Comparison of ENCODE assay signal across 25 cellular contexts in the genomic region with DNA sequence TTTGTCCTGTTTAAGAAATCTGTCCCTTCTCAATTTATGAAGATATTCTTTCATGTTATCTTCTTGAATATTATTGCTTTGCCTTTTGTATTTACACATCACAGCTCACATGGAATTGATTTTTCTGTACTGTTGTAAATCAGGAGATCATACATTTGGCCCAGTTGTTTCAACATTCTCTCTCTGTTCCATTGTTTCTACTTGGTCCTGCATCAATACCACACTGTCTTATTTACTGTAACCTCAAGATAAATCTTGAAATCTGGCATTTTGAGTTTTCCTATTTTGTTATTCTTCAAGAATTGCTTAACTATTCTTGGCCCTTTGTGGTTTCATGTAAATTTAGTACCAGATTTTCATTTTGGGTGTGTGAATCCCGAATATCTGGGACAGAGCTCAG.
"Had no signal": no experiment of that assay in that cellular context is flagged by ENCODE, and none has a peak within 500 bp of the region (broad histone marks: within the 10 kb centered on the region; RNA-seq: fewer than 3 reads in every experiment).

No MANE protein-coding gene starts in this region.

- H3K27ac ChIP-seq: colonic mucosa, dorsolateral prefrontal cortex, esophagus muscularis mucosa, ovary, psoas muscle, right atrium auricular region, tibial artery, VCaP had no signal

- H3K9me3 ChIP-seq: colonic mucosa, esophagus muscularis mucosa, ovary, psoas muscle, right atrium auricular region, tibial artery had no signal

- H3K4me3 ChIP-seq: colonic mucosa, dorsolateral prefrontal cortex, esophagus muscularis mucosa, lung, ovary, psoas muscle, right atrium auricular region, tibial artery had no signal

- ATAC-seq: activated CD4-positive, CD25-positive, alpha-beta regulatory T cell treated with anti-CD3 and anti-CD28 coated beads, Interleukin-2, amount 50 U/mL, for 24 hours; activated CD8-positive, alpha-beta memory T cell treated with anti-CD3 and anti-CD28 coated beads, Interleukin-2, amount 10 ng/mL, durations not matched to agents 7 days and 5 days; activated CD8-positive, alpha-beta T cell treated with anti-CD3 and anti-CD28 coated beads for 36 hours; activated naive CD8-positive, alpha-beta T cell treated with anti-CD3 and anti-CD28 coated beads, Interleukin-2, amount 50 U/mL, for 24 hours; effector memory CD8-positive, alpha-beta T cell; natural killer cell; psoas muscle; stimulated activated naive CD8-positive, alpha-beta T cell treated with anti-CD3 and anti-CD28 coated beads, Interleukin-15, Interleukin-2, amounts not matched to agents 100 U/mL and 50 U/mL, for 24 hours; T-cell had no signal

- H3K4me1 ChIP-seq: colonic mucosa, psoas muscle, right atrium auricular region had no signal

- H3K36me3 ChIP-seq: colonic mucosa, esophagus muscularis mucosa, ovary, right atrium auricular region, tibial artery had no signal

- DNase-seq: activated CD4-positive, alpha-beta T cell treated with anti-CD3 and anti-CD28 coated beads, Interleukin-2, amount 10 ng/mL, durations not matched to agents 7 days and 5 days; activated CD8-positive, alpha-beta memory T cell treated with anti-CD3 and anti-CD28 coated beads, Interleukin-2, amount 10 ng/mL, durations not matched to agents 7 days and 5 days; activated CD8-positive, alpha-beta T cell treated with anti-CD3 and anti-CD28 coated beads for 36 hours; activated gamma-delta T cell; activated naive CD4-positive, alpha-beta T cell treated with anti-CD3 and anti-CD28 coated beads, Interleukin-2, amount 50 U/mL, for 16 hours; activated naive CD8-positive, alpha-beta T cell treated with anti-CD3 and anti-CD28 coated beads, Interleukin-2, amount 50 U/mL, for 24 hours; activated T-cell treated with anti-CD3 and anti-CD28 coated beads for 4 hours; anterior cingulate cortex; colonic mucosa; dorsolateral prefrontal cortex; effector memory CD8-positive, alpha-beta T cell; foreskin melanocyte; kidney; natural killer cell; ovary; psoas muscle; stimulated activated CD4-positive, alpha-beta T cell treated with anti-CD3 and anti-CD28 coated beads, Interleukin-4, amount 100 ng/mL, for 4 hours; stimulated activated naive CD8-positive, alpha-beta T cell treated with anti-CD3 and anti-CD28 coated beads, Interleukin-15, Interleukin-2, amounts not matched to agents 100 U/mL and 50 U/mL, for 24 hours; T-cell; tibial artery had no signal

- H3K27me3 ChIP-seq: colonic mucosa, dorsolateral prefrontal cortex, esophagus muscularis mucosa, ovary, right atrium auricular region, tibial artery had no signal
